In the genomic region with DNA sequence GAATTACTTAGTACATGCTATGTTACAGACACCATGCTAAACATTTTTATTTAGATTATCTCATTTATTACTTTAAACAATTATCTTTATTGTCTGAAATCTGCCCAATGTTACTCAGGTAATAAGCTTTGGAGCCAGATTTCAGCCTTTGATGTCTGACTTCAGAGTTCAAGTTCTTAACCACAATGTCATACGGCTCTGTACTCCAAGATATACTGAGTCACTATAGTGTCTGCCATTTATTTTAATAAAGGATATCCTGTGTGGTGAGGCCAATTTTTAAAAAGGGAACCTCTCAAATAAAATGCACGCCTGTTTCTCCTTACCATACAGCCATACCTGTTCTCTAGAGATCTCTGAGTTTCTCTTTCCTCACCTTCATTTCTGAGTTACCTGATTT, we compare ENCODE assay signal across 16 cellular contexts.
"Had no signal": no experiment of that assay in that cellular context is flagged by ENCODE, and none has a peak within 500 bp of the region (broad histone marks: within the 10 kb centered on the region; RNA-seq: fewer than 3 reads in every experiment).

No MANE protein-coding gene starts in this region.

- H3K27ac Mint-ChIP-seq: activated CD4-positive, alpha-beta T cell treated with anti-CD3 and anti-CD28 coated beads, Interleukin-2, amount 10 ng/mL, durations not matched to agents 24 days and 14 days; activated naive CD4-positive, alpha-beta T cell treated with anti-CD3 and anti-CD28 coated beads, Interleukin-2, amount 50 U/mL, for 24 hours; naive B cell; WTC11 had no signal

- H3K27me3 ChIP-seq: esophagus squamous epithelium, foreskin keratinocyte, thyroid gland, uterus had no signal

- H3K36me3 Mint-ChIP-seq: activated naive CD4-positive, alpha-beta T cell treated with anti-CD3 and anti-CD28 coated beads, Interleukin-2, amount 50 U/mL, for 24 hours; naive B cell; WTC11 had no signal

- H3K9me3 ChIP-seq: esophagus squamous epithelium, thyroid gland, uterus had no signal

- FAIRE-seq: bronchial epithelial cell had no signal

- DNase-seq: activated CD4-positive, alpha-beta T cell treated with anti-CD3 and anti-CD28 coated beads, Interleukin-2, amount 10 ng/mL, durations not matched to agents 24 days and 14 days; activated T-cell treated with anti-CD3 and anti-CD28 coated beads for 4 hours; amniotic stem cell; esophagus squamous epithelium; left colon; naive B cell; small intestine; T-helper 9 cell; thyroid gland; uterus had no signal

- H3K36me3 ChIP-seq: esophagus squamous epithelium, thyroid gland, uterus had no signal

- H3K4me3 ChIP-seq: esophagus squamous epithelium, lung, thyroid gland, uterus had no signal

- H3K27ac ChIP-seq: esophagus squamous epithelium, foreskin keratinocyte, parathyroid adenoma, thyroid gland, uterus had no signal

- H3K4me3 Mint-ChIP-seq: activated CD4-positive, alpha-beta T cell treated with anti-CD3 and anti-CD28 coated beads, Interleukin-2, amount 10 ng/mL, durations not matched to agents 24 days and 14 days; activated naive CD4-positive, alpha-beta T cell treated with anti-CD3 and anti-CD28 coated beads, Interleukin-2, amount 50 U/mL, for 24 hours; naive B cell; WTC11 had no signal

- H3K27me3 Mint-ChIP-seq: activated CD4-positive, alpha-beta T cell treated with anti-CD3 and anti-CD28 coated beads, Interleukin-2, amount 10 ng/mL, durations not matched to agents 24 days and 14 days; activated naive CD4-positive, alpha-beta T cell treated with anti-CD3 and anti-CD28 coated beads, Interleukin-2, amount 50 U/mL, for 24 hours; naive B cell had no signal

- H3K4me1 ChIP-seq: esophagus squamous epithelium, parathyroid adenoma, thyroid gland had no signal

- H3K9me3 Mint-ChIP-seq: activated CD4-positive, alpha-beta T cell treated with anti-CD3 and anti-CD28 coated beads, Interleukin-2, amount 10 ng/mL, durations not matched to agents 24 days and 14 days; WTC11 had no signal

- H3K4me1 Mint-ChIP-seq: activated CD4-positive, alpha-beta T cell treated with anti-CD3 and anti-CD28 coated beads, Interleukin-2, amount 10 ng/mL, durations not matched to agents 24 days and 14 days; activated naive CD4-positive, alpha-beta T cell treated with anti-CD3 and anti-CD28 coated beads, Interleukin-2, amount 50 U/mL, for 24 hours; naive B cell; WTC11 had no signal

- H2AFZ ChIP-seq: parathyroid adenoma had no signal

- H3K9ac ChIP-seq: parathyroid adenoma had no signal

- H3K79me2 ChIP-seq: parathyroid adenoma had no signal
